ENCODE assay signal across 1 cellular context in the genomic region with DNA sequence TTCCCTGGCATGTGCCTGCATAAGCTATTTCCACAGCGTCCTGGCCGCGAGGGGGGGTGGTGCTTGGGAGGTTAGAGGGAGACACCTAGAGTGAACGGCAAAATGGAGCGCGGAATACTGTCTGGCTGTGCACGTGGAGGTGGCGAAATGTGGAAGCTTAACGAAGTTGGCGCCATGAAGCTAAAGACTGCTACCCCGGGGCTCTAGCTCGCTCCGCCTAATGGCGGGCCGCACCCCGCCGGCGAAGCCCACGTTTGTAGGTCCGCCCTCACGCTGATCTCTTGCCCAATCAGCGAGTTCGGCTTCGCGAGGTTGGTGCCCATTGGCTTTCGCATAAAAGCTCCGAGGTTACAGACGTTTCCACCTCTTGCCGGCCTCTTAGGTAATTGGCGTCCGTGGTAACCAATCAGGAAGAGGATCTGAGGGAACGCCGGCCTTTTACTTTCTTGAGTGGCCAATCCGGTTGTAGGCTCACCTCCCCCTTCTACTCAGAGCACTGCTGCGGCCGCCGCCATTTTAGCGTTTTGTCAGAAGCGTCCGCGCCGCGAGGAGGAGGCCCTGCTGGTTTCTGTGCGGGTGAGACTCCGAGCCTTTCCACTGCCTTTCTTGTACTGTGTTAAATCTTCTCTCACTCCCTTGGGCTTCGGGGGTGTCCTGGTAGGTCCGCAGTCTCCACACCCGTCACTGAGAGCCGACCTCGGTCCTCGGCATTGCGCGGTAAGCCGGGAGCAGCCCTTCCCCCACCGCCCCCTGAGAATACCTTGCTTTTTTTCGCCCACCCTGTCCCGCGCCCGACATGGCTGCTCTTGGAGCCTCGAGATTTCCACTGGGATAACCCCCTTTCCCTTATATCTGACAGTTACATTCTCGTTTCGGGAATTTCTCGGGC.
TF ChIP-seq lines count a peak whose summit lies in the region.

A gene with protein sequence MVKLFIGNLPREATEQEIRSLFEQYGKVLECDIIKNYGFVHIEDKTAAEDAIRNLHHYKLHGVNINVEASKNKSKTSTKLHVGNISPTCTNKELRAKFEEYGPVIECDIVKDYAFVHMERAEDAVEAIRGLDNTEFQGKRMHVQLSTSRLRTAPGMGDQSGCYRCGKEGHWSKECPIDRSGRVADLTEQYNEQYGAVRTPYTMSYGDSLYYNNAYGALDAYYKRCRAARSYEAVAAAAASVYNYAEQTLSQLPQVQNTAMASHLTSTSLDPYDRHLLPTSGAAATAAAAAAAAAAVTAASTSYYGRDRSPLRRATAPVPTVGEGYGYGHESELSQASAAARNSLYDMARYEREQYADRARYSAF (plus strand): TSS at position 527 of the 889 bp plus-strand sequence. CDS start 1,009 bp downstream, outside the sequence.

TF ChIP-seq in GM12878, 131 proteins besides CTCF, POLR2A, EP300 and RAD21 (continued from another document):
- TF ChIP-seq FOS (IDR thresholded peaks at IDR 0.05; ENCODE audit: borderline replicate concordance, extremely low read depth, insufficient read length) (peak; percentile 70), RELA (IDR thresholded peaks at IDR 0.05; ENCODE audit: borderline replicate concordance, partially characterized antibody) (peak; percentile 13), RB1 (IDR thresholded peaks at IDR 0.05; ENCODE audit: borderline replicate concordance) (no peak; the same call in 1 of the 2 replicates), NFXL1 (IDR thresholded peaks at IDR 0.05; ENCODE audit: borderline replicate concordance) (no peak), SIX5 (IDR thresholded peaks at IDR 0.05; ENCODE audit: low read depth, low read length, severe bottlenecking) (peak; percentile 19), PAX5 (IDR thresholded peaks at IDR 0.05; ENCODE audit: borderline replicate concordance, low read depth, low read length) (no peak), NR2C1 (IDR thresholded peaks at IDR 0.05) (peak; percentile 55), MTA3 (IDR thresholded peaks at IDR 0.05; ENCODE audit: borderline replicate concordance, low read length) (peak; percentile 49; the same call in 1 of the 2 replicates), JUNB (IDR thresholded peaks at IDR 0.05) (no peak), DPF2 (IDR thresholded peaks at IDR 0.05) (peak; percentile 94), TARDBP (IDR thresholded peaks at IDR 0.05; ENCODE audit: borderline replicate concordance) (no peak), CBX3 (IDR thresholded peaks at IDR 0.05; ENCODE audit: borderline replicate concordance, low read depth) (no peak), JUND (IDR thresholded peaks at IDR 0.05; ENCODE audit: low read depth, low read length) (no peak), NFYA (IDR thresholded peaks at IDR 0.05; ENCODE audit: borderline replicate concordance, low read depth, low read length) (peak; percentile 90), ZNF274 (IDR thresholded peaks at IDR 0.05; ENCODE audit: insufficient read depth, insufficient read length) (no peak), SMAD5 (IDR thresholded peaks at IDR 0.05; ENCODE audit: low read depth) (peak; percentile 73; the same call in 1 of the 2 replicates), TCF12 (IDR thresholded peaks at IDR 0.05; ENCODE audit: low read depth, low read length) (peak; percentile 52; the same call in 1 of the 2 replicates), NR2F1 (conservative IDR thresholded peaks at IDR 0.05) (0 out of 2 replicates have a peak, but pooled peaks have one; percentile 46), EED (IDR thresholded peaks at IDR 0.05; ENCODE audit: low read depth) (no peak), SMC3 (IDR thresholded peaks at IDR 0.05; ENCODE audit: borderline replicate concordance, low read length) (no peak), SMAD1 (IDR thresholded peaks at IDR 0.05; ENCODE audit: low read depth, partially characterized antibody) (peak; percentile 70), RBBP5 (conservative IDR thresholded peaks at IDR 0.05) (no peak), POU2F2 (IDR thresholded peaks at IDR 0.05; ENCODE audit: borderline replicate concordance, low read depth, low read length) (peak; percentile 84; the same call in 2 of the 3 replicates)
- TF ChIP-seq, protein P1, sequence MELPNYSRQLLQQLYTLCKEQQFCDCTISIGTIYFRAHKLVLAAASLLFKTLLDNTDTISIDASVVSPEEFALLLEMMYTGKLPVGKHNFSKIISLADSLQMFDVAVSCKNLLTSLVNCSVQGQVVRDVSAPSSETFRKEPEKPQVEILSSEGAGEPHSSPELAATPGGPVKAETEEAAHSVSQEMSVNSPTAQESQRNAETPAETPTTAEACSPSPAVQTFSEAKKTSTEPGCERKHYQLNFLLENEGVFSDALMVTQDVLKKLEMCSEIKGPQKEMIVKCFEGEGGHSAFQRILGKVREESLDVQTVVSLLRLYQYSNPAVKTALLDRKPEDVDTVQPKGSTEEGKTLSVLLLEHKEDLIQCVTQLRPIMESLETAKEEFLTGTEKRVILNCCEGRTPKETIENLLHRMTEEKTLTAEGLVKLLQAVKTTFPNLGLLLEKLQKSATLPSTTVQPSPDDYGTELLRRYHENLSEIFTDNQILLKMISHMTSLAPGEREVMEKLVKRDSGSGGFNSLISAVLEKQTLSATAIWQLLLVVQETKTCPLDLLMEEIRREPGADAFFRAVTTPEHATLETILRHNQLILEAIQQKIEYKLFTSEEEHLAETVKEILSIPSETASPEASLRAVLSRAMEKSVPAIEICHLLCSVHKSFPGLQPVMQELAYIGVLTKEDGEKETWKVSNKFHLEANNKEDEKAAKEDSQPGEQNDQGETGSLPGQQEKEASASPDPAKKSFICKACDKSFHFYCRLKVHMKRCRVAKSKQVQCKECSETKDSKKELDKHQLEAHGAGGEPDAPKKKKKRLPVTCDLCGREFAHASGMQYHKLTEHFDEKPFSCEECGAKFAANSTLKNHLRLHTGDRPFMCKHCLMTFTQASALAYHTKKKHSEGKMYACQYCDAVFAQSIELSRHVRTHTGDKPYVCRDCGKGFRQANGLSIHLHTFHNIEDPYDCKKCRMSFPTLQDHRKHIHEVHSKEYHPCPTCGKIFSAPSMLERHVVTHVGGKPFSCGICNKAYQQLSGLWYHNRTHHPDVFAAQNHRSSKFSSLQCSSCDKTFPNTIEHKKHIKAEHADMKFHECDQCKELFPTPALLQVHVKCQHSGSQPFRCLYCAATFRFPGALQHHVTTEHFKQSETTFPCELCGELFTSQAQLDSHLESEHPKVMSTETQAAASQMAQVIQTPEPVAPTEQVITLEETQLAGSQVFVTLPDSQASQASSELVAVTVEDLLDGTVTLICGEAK (IDR thresholded peaks at IDR 0.05; ENCODE audit: borderline replicate concordance), result 0 out of 2 replicates have a peak, but pooled peaks have one; percentile 52
- TF ChIP-seq, protein P2, sequence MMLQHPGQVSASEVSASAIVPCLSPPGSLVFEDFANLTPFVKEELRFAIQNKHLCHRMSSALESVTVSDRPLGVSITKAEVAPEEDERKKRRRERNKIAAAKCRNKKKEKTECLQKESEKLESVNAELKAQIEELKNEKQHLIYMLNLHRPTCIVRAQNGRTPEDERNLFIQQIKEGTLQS (IDR thresholded peaks at IDR 0.05; ENCODE audit: borderline replicate concordance, extremely low read depth, low read depth, low read length), result no peak
- TF ChIP-seq, protein P3, sequence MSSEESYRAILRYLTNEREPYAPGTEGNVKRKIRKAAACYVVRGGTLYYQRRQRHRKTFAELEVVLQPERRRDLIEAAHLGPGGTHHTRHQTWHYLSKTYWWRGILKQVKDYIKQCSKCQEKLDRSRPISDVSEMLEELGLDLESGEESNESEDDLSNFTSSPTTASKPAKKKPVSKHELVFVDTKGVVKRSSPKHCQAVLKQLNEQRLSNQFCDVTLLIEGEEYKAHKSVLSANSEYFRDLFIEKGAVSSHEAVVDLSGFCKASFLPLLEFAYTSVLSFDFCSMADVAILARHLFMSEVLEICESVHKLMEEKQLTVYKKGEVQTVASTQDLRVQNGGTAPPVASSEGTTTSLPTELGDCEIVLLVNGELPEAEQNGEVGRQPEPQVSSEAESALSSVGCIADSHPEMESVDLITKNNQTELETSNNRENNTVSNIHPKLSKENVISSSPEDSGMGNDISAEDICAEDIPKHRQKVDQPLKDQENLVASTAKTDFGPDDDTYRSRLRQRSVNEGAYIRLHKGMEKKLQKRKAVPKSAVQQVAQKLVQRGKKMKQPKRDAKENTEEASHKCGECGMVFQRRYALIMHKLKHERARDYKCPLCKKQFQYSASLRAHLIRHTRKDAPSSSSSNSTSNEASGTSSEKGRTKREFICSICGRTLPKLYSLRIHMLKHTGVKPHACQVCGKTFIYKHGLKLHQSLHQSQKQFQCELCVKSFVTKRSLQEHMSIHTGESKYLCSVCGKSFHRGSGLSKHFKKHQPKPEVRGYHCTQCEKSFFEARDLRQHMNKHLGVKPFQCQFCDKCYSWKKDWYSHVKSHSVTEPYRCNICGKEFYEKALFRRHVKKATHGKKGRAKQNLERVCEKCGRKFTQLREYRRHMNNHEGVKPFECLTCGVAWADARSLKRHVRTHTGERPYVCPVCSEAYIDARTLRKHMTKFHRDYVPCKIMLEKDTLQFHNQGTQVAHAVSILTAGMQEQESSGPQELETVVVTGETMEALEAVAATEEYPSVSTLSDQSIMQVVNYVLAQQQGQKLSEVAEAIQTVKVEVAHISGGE (CRISPR knock-in tag; IDR thresholded peaks at IDR 0.05), result no peak
- TF ChIP-seq, protein P4, sequence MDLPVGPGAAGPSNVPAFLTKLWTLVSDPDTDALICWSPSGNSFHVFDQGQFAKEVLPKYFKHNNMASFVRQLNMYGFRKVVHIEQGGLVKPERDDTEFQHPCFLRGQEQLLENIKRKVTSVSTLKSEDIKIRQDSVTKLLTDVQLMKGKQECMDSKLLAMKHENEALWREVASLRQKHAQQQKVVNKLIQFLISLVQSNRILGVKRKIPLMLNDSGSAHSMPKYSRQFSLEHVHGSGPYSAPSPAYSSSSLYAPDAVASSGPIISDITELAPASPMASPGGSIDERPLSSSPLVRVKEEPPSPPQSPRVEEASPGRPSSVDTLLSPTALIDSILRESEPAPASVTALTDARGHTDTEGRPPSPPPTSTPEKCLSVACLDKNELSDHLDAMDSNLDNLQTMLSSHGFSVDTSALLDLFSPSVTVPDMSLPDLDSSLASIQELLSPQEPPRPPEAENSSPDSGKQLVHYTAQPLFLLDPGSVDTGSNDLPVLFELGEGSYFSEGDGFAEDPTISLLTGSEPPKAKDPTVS (IDR thresholded peaks at IDR 0.05; ENCODE audit: low read depth, low read length), result no peak
